8 cellular contexts compared by ENCODE assay signal in the genomic region with DNA sequence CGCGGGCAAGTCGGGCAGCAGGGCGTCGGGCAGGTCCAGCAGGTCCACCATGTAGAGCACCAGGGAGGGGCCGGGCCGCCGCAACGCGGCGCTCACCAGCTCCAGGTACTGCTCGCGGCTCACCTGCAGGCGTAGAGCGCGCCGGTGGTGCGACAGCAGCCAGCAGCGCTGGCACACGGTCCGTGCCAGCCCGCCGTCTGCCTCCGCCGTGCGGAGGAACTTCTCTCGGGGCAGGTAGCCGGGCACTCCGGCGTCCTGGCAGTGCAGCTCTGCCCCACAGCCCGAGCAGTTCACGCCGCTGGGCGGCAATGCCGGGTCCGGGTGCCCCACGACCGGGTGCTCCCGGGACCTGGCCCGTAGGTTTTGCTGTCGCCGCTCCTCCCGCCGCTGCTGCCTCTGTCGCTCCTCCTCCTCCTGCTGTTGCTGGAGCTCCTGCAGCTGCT. TPM values are rescaled to one million over a fixed set of nuclear protein-coding genes. Genes with fewer than 3 reads are reported as not detected.
DNase-seq lines count a peak whose midpoint lies in the region; ATAC-seq and TF ChIP-seq lines count a peak whose summit lies in the region.

No MANE protein-coding gene starts in this region.

- H3K27me3 Mint-ChIP-seq in activated CD4-positive, alpha-beta T cell treated with anti-CD3 and anti-CD28 coated beads, Interleukin-2, amount 10 ng/mL, durations not matched to agents 7 days and 5 days = no peaks in the 10 kb centered on the region
- H3K27me3 Mint-ChIP-seq in naive thymus-derived CD8-positive, alpha-beta T cell = no peaks in the 10 kb centered on the region

- H3K9me3 ChIP-seq in ES-I3 (ENCODE audit: control insufficient read depth, insufficient read depth, low read length) (no peaks in the 10 kb centered on the region), thyroid gland (no peaks in the 10 kb centered on the region)

- TF ChIP-seq CTCF in epithelial cell of esophagus (IDR thresholded peaks at IDR 0.05; ENCODE audit: insufficient read depth, low read depth, low read length, missing control alignments) (peak; percentile 10), thyroid gland (IDR thresholded peaks at IDR 0.05) (peak in 2 of 6 experiments; percentile 25 to 32)

- 0% methylated on average over 2 of the region's 45 CpGs for WGBS in thyroid gland, 2 donors

- ATAC-seq in GM21526 (IDR thresholded peaks at IDR 0.05; ENCODE audit: low FRiP score, unreplicated experiment) = peak; percentile 29
- peak; percentile 49 to 50 for ATAC-seq in naive thymus-derived CD8-positive, alpha-beta T cell

- peaks cover 14% of the 10 kb centered on the region for H3K9me3 Mint-ChIP-seq in activated CD4-positive, alpha-beta T cell treated with anti-CD3 and anti-CD28 coated beads, Interleukin-2, amount 10 ng/mL, durations not matched to agents 7 days and 5 days
- peaks cover 0 to 20% (median 3%) of the 10 kb centered on the region in 9 donors for H3K9me3 Mint-ChIP-seq in naive thymus-derived CD8-positive, alpha-beta T cell

- H3K36me3 Mint-ChIP-seq in activated CD4-positive, alpha-beta T cell treated with anti-CD3 and anti-CD28 coated beads, Interleukin-2, amount 10 ng/mL, durations not matched to agents 7 days and 5 days (ENCODE audit: low read depth) = peaks cover 59% of the 10 kb centered on the region
- peaks cover 20 to 39% (median 28%) of the 10 kb centered on the region in 3 donors for H3K36me3 Mint-ChIP-seq in naive thymus-derived CD8-positive, alpha-beta T cell

- CTCF ChIA-PET in activated CD4-positive, alpha-beta T cell treated with anti-CD3 and anti-CD28 coated beads, Interleukin-2, amount 10 ng/mL, durations not matched to agents 7 days and 5 days (lab: Charles Lee) = interaction anchor here (1.1 to 2.8 kb wide), 6 partner anchors 11 to 541 kb away, joined by 4 to 10 read pairs (median 5); a partner anchor contains a TSS

- no peak for TF ChIP-seq POLR2A in thyroid gland (IDR thresholded peaks at IDR 0.05)

- TF ChIP-seq RAD21 in Ishikawa (IDR thresholded peaks at IDR 0.05; ENCODE audit: low read depth) = no peak; the same call in 1 of the 2 replicates

- peak; percentile 49 for DNase-seq in activated CD4-positive, alpha-beta T cell treated with anti-CD3 and anti-CD28 coated beads, Interleukin-2, amount 10 ng/mL, durations not matched to agents 7 days and 5 days
- peak; percentile 78 for DNase-seq in epithelial cell of esophagus (ENCODE audit: low read depth)
- peak in 9 of 10 donors; percentile 30 to 68 (median 50) for DNase-seq in naive thymus-derived CD8-positive, alpha-beta T cell
- DNase-seq in thyroid gland = peak; percentile 76 to 78
- no peak for DNase-seq in NCI-H1436 (lab: John Stamatoyannopoulos, UW)

- intact Hi-C loops in thyroid gland (cut with DNase I) = loop anchor here (10.0 kb wide), 1 partner anchor 72 kb away; a partner anchor contains a TSS

- H3K4me1 ChIP-seq in ES-I3 (ENCODE audit: insufficient read depth, low read length) (no peaks in the 10 kb centered on the region; the same call in 1 of the 2 replicates), thyroid gland (peaks cover 29 to 38% of the 10 kb centered on the region in 2 donors)

- no peaks in the 10 kb centered on the region for H3K27me3 ChIP-seq in thyroid gland

- H3K9ac ChIP-seq in ES-I3 (ENCODE audit: low read depth, low read length) = peak overlapping the region; percentile 100

- peaks cover 52% of the 10 kb centered on the region for H3K4me1 Mint-ChIP-seq in activated CD4-positive, alpha-beta T cell treated with anti-CD3 and anti-CD28 coated beads, Interleukin-2, amount 10 ng/mL, durations not matched to agents 7 days and 5 days
- H3K4me1 Mint-ChIP-seq in naive thymus-derived CD8-positive, alpha-beta T cell = peaks cover 16 to 74% (median 60%) of the 10 kb centered on the region in 4 donors

- POLR2A ChIA-PET in activated CD4-positive, alpha-beta T cell treated with anti-CD3 and anti-CD28 coated beads, Interleukin-2, amount 10 ng/mL, durations not matched to agents 7 days and 5 days (lab: Charles Lee) = interaction anchor here (1.3 to 2.2 kb wide), 2 partner anchors 11 to 69 kb away, joined by 3 to 18 read pairs; a partner anchor contains a TSS
- POLR2A ChIA-PET in naive thymus-derived CD8-positive, alpha-beta T cell (lab: Charles Lee) = interaction anchor here (0.8 to 5.2 kb wide), 11 partner anchors 9 to 1029 kb away, joined by 3 to 154 read pairs (median 8); a partner anchor contains a TSS

- TF ChIP-seq EP300 in Ishikawa (IDR thresholded peaks at IDR 0.05; ENCODE audit: borderline replicate concordance) = no peak

- H3K27ac ChIP-seq in thyroid gland = peak overlapping the region; percentile 55 to 94 (median 83)

- H3K4me3 ChIP-seq in epithelial cell of esophagus (ENCODE audit: low read length) (peak overlapping the region; percentile 55), thyroid gland (replicated peaks in 1 of 3) (peak overlapping the region; percentile 52 to 79 (median 62))

- H3K27ac Mint-ChIP-seq in activated CD4-positive, alpha-beta T cell treated with anti-CD3 and anti-CD28 coated beads, Interleukin-2, amount 10 ng/mL, durations not matched to agents 7 days and 5 days = peak overlapping the region; percentile 98
- peak overlapping the region; percentile 95 to 99 (median 97) for H3K27ac Mint-ChIP-seq in naive thymus-derived CD8-positive, alpha-beta T cell

- H3K4me3 Mint-ChIP-seq in activated CD4-positive, alpha-beta T cell treated with anti-CD3 and anti-CD28 coated beads, Interleukin-2, amount 10 ng/mL, durations not matched to agents 7 days and 5 days = peak overlapping the region; percentile 99
- H3K4me3 Mint-ChIP-seq in naive thymus-derived CD8-positive, alpha-beta T cell = peak overlapping the region; percentile 98 to 100 (median 99)

- peaks cover 15% of the 10 kb centered on the region for H3K36me3 ChIP-seq in ES-I3 (ENCODE audit: insufficient read depth, low read length)
- H3K36me3 ChIP-seq in thyroid gland = peaks cover 20 to 24% of the 10 kb centered on the region in 2 donors

TF ChIP-seq in Ishikawa, 13 proteins besides CTCF, POLR2A, EP300 and RAD21:
- 0 out of 2 replicates have a peak, but pooled peaks have one; percentile 21 for TF ChIP-seq NFIC (IDR thresholded peaks at IDR 0.05)
- TF ChIP-seq TEAD4 (IDR thresholded peaks at IDR 0.05) = no peak
- TF ChIP-seq, protein P1, sequence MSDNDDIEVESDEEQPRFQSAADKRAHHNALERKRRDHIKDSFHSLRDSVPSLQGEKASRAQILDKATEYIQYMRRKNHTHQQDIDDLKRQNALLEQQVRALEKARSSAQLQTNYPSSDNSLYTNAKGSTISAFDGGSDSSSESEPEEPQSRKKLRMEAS (IDR thresholded peaks at IDR 0.05) = no peak
- TF ChIP-seq, protein P2, sequence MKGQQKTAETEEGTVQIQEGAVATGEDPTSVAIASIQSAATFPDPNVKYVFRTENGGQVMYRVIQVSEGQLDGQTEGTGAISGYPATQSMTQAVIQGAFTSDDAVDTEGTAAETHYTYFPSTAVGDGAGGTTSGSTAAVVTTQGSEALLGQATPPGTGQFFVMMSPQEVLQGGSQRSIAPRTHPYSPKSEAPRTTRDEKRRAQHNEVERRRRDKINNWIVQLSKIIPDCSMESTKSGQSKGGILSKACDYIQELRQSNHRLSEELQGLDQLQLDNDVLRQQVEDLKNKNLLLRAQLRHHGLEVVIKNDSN (IDR thresholded peaks at IDR 0.05) = no peak
- no peak for TF ChIP-seq CREB1 (IDR thresholded peaks at IDR 0.05; ENCODE audit: low read depth)
- TF ChIP-seq YY1 (IDR thresholded peaks at IDR 0.05; ENCODE audit: low read depth) = 0 out of 2 replicates have a peak, but pooled peaks have one; percentile 24
- no peak for TF ChIP-seq CEBPB (IDR thresholded peaks at IDR 0.05)
- TF ChIP-seq TCF12 (IDR thresholded peaks at IDR 0.05; ENCODE audit: low read depth) = no peak
- TF ChIP-seq FOXM1 (IDR thresholded peaks at IDR 0.05; ENCODE audit: borderline replicate concordance, low read depth) = no peak
- no peak for TF ChIP-seq ZBTB7A (IDR thresholded peaks at IDR 0.05; ENCODE audit: low read depth)
- TF ChIP-seq EGR1 (IDR thresholded peaks at IDR 0.05) = no peak
- TF ChIP-seq TAF1 (IDR thresholded peaks at IDR 0.05; ENCODE audit: low read depth) = no peak
- TF ChIP-seq, protein P3, sequence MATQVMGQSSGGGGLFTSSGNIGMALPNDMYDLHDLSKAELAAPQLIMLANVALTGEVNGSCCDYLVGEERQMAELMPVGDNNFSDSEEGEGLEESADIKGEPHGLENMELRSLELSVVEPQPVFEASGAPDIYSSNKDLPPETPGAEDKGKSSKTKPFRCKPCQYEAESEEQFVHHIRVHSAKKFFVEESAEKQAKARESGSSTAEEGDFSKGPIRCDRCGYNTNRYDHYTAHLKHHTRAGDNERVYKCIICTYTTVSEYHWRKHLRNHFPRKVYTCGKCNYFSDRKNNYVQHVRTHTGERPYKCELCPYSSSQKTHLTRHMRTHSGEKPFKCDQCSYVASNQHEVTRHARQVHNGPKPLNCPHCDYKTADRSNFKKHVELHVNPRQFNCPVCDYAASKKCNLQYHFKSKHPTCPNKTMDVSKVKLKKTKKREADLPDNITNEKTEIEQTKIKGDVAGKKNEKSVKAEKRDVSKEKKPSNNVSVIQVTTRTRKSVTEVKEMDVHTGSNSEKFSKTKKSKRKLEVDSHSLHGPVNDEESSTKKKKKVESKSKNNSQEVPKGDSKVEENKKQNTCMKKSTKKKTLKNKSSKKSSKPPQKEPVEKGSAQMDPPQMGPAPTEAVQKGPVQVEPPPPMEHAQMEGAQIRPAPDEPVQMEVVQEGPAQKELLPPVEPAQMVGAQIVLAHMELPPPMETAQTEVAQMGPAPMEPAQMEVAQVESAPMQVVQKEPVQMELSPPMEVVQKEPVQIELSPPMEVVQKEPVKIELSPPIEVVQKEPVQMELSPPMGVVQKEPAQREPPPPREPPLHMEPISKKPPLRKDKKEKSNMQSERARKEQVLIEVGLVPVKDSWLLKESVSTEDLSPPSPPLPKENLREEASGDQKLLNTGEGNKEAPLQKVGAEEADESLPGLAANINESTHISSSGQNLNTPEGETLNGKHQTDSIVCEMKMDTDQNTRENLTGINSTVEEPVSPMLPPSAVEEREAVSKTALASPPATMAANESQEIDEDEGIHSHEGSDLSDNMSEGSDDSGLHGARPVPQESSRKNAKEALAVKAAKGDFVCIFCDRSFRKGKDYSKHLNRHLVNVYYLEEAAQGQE (IDR thresholded peaks at IDR 0.05; ENCODE audit: low read depth) = peak; percentile 9; the same call in 1 of the 2 replicates

RNA-seq across cellular contexts. Expression of a gene that starts 0.5 kb away (rescaled TPM):
- total RNA-seq in activated CD4-positive, alpha-beta T cell treated with anti-CD3 and anti-CD28 coated beads, Interleukin-2, amount 10 ng/mL, durations not matched to agents 7 days and 5 days = 10 to 100 TPM; 21.7 to 24.7 TPM
- 10 to 100 TPM; 21.5 to 23.8 TPM for total RNA-seq in naive thymus-derived CD8-positive, alpha-beta T cell
- polyA plus RNA-seq in naive thymus-derived CD8-positive, alpha-beta T cell = 10 to 100 TPM; 17.8 to 24.6 (median 20.6) TPM
- total RNA-seq in thyroid gland = 10 to 100 TPM; 22.1 to 27.4 (median 24.7) TPM

RNA-seq across cellular contexts. Expression of a gene that starts 1.8 kb away (rescaled TPM):
- 100 to 1,000 TPM; 113 to 117 TPM for total RNA-seq in activated CD4-positive, alpha-beta T cell treated with anti-CD3 and anti-CD28 coated beads, Interleukin-2, amount 10 ng/mL, durations not matched to agents 7 days and 5 days
- total RNA-seq in naive thymus-derived CD8-positive, alpha-beta T cell = 100 to 1,000 TPM; 120 to 138 TPM
- polyA plus RNA-seq in naive thymus-derived CD8-positive, alpha-beta T cell = 10 to 100 TPM; 45.5 to 64.5 (median 45.7) TPM
- total RNA-seq in thyroid gland = 100 to 1,000 TPM in 1 of 4 donors, 10 to 100 TPM in 3; 82.1 to 111 (median 84.2) TPM
